Comparison of ENCODE assay signal across 8 cellular contexts in the genomic region with DNA sequence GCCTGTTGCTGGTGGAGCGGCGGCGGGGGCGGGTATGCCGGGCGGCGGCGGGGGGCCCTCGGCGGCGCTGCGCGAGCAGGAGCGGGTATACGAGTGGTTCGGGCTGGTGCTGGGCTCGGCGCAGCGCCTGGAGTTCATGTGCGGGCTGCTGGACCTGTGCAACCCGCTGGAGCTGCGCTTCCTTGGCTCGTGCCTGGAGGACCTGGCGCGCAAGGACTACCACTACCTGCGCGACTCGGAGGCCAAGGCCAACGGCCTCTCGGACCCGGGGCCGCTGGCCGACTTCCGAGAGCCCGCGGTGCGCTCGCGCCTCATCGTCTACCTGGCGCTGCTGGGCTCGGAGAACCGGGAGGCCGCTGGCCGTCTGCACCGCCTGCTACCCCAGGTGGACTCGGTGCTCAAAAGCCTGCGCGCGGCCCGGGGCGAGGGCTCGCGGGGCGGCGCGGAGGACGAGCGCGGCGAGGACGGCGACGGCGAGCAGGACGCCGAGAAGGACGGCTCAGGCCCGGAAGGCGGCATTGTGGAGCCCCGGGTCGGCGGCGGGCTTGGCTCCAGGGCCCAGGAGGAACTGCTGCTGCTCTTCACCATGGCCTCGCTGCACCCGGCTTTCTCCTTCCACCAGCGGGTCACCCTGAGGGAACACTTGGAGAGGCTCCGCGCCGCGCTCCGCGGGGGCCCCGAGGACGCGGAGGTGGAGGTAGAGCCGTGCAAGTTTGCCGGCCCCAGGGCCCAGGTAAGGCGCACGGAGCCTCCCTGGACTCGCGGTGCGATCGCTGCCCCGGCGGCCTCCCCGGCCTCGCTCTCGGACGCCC. TPM values are rescaled to one million over a fixed set of nuclear protein-coding genes. Genes with fewer than 3 reads are reported as not detected.
A peak's percentile ranks its signal among the peaks of the same experiment; 100 is the strongest.
DNase-seq lines count a peak whose midpoint lies in the region; ATAC-seq and TF ChIP-seq lines count a peak whose summit lies in the region.

No MANE protein-coding gene starts in this region.

- H3K27me3 Mint-ChIP-seq in Calu3 (ENCODE audit: unreplicated experiment), result no peaks in the 10 kb centered on the region
- no peaks in the 10 kb centered on the region for H3K27me3 Mint-ChIP-seq in activated naive CD4-positive, alpha-beta T cell treated with anti-CD3 and anti-CD28 coated beads, Interleukin-2, amount 50 U/mL, for 24 hours

- H3K4me1 ChIP-seq in SJSA1 (replicated peaks), result peaks cover 26% of the 10 kb centered on the region
- H3K4me1 ChIP-seq in ovary (ENCODE audit: insufficient read depth), result peaks cover 7% of the 10 kb centered on the region
- peaks cover 20% of the 10 kb centered on the region for H3K4me1 ChIP-seq in upper lobe of right lung

- no peak for TF ChIP-seq EP300 in ovary (IDR thresholded peaks at IDR 0.05)

- no peak for TF ChIP-seq POLR2A in ovary (IDR thresholded peaks at IDR 0.05)

- CTCF ChIA-PET in Calu3 (lab: Charles Lee), result interaction anchor here (0.6 to 3.2 kb wide), 5 partner anchors 38 to 190 kb away, joined by 3 to 9 read pairs (median 8); no protein-coding TSS in a partner anchor

- H3K27ac ChIP-seq in SJSA1, result no peak overlapping the region
- H3K27ac ChIP-seq in ovary, result peak overlapping the region; percentile 87 to 99
- peak overlapping the region; percentile 94 for H3K27ac ChIP-seq in upper lobe of right lung

- peaks cover 11% of the 10 kb centered on the region for H3K27me3 ChIP-seq in SJSA1 (replicated peaks)
- no peaks in the 10 kb centered on the region for H3K27me3 ChIP-seq in ovary
- H3K27me3 ChIP-seq in upper lobe of right lung, result no peaks in the 10 kb centered on the region

- peak overlapping the region; percentile 84 for H3K4me3 Mint-ChIP-seq in Calu3 (ENCODE audit: low read depth, unreplicated experiment)
- H3K4me3 Mint-ChIP-seq in activated naive CD4-positive, alpha-beta T cell treated with anti-CD3 and anti-CD28 coated beads, Interleukin-2, amount 50 U/mL, for 24 hours, result peak overlapping the region; percentile 95

- peak; percentile 33 for DNase-seq in Calu3
- peak; percentile 51 to 58 for DNase-seq in SJSA1 (ENCODE audit: low read depth in 1 of 2, low spot score in 2 of 2)
- peak in 40 of 42 donors; percentile 22 to 72 (median 48) for DNase-seq in head of caudate nucleus
- DNase-seq in ovary, result peak; percentile 48 to 77 (median 66)
- DNase-seq in upper lobe of right lung, result peak; percentile 81

- H3K27ac Mint-ChIP-seq in Calu3 (ENCODE audit: unreplicated experiment), result peak overlapping the region; percentile 97
- H3K27ac Mint-ChIP-seq in activated naive CD4-positive, alpha-beta T cell treated with anti-CD3 and anti-CD28 coated beads, Interleukin-2, amount 50 U/mL, for 24 hours, result peak overlapping the region; percentile 89

- no TSS peak for BruUV-seq in Calu3 (replicated peaks; lab: Mats Ljungman, UMichigan)

- TF ChIP-seq CTCF in Calu3 (IDR thresholded peaks at IDR 0.05; ENCODE audit: unreplicated experiment) (no peak), ovary (IDR thresholded peaks at IDR 0.05) (no peak), upper lobe of right lung (IDR thresholded peaks at IDR 0.05) (no peak)

- H3K4me1 Mint-ChIP-seq in Calu3 (ENCODE audit: low read depth, unreplicated experiment), result peaks cover 38% of the 10 kb centered on the region
- peaks cover 44% of the 10 kb centered on the region for H3K4me1 Mint-ChIP-seq in activated naive CD4-positive, alpha-beta T cell treated with anti-CD3 and anti-CD28 coated beads, Interleukin-2, amount 50 U/mL, for 24 hours

- H3K36me3 Mint-ChIP-seq in Calu3 (ENCODE audit: insufficient read depth, unreplicated experiment), result peaks cover 73% of the 10 kb centered on the region
- no peaks in the 10 kb centered on the region for H3K36me3 Mint-ChIP-seq in activated naive CD4-positive, alpha-beta T cell treated with anti-CD3 and anti-CD28 coated beads, Interleukin-2, amount 50 U/mL, for 24 hours

- peak overlapping the region; percentile 87 for H3K4me3 ChIP-seq in SJSA1
- H3K4me3 ChIP-seq in ovary, result peak overlapping the region; percentile 90
- peak overlapping the region; percentile 86 for H3K4me3 ChIP-seq in upper lobe of right lung

- peak; percentile 6 for ATAC-seq in HG03280 (IDR thresholded peaks at IDR 0.05; ENCODE audit: unreplicated experiment)
- ATAC-seq in upper lobe of right lung, result no peak
- no peak for ATAC-seq in HG03457 (IDR thresholded peaks at IDR 0.05; ENCODE audit: unreplicated experiment)

- H3K9me3 Mint-ChIP-seq in Calu3 (ENCODE audit: low read depth, unreplicated experiment), result no peaks in the 10 kb centered on the region
- no peaks in the 10 kb centered on the region for H3K9me3 Mint-ChIP-seq in activated naive CD4-positive, alpha-beta T cell treated with anti-CD3 and anti-CD28 coated beads, Interleukin-2, amount 50 U/mL, for 24 hours

- intact Hi-C loops in Calu3 (cut with micrococcal nuclease; ENCODE audit: unreplicated experiment) (no loop called here), head of caudate nucleus (cut with DNase I) (loop anchor here (5.0 to 10.0 kb wide), 2 partner anchors 193 to 339 kb away; partner anchors contain the start of genes PHLPP1, PIGN and RELCH), ovary (cut with DNase I) (loop anchor here in 2 of 4 donors (5.0 to 10.0 kb wide), 5 partner anchors 87 to 901 kb away; partner anchors contain the start of genes KDSR (in 1 of the 2), PHLPP1 (in 1 of the 2), PIGN (in 1 of the 2) and RELCH (in 1 of the 2)), upper lobe of right lung (cut with DNase I) (no loop called here)

- H3K9me3 ChIP-seq in SJSA1 (replicated peaks), result no peaks in the 10 kb centered on the region
- H3K9me3 ChIP-seq in ovary, result no peaks in the 10 kb centered on the region
- H3K9me3 ChIP-seq in upper lobe of right lung, result no peaks in the 10 kb centered on the region

- H3K36me3 ChIP-seq in SJSA1 (peaks cover 7% of the 10 kb centered on the region; the same call in 1 of the 2 replicates), ovary (no peaks in the 10 kb centered on the region), upper lobe of right lung (no peaks in the 10 kb centered on the region)

- 0 to 1% (median 0%) methylated on average over 44 to 100 of the region's 100 CpGs for WGBS in ovary, 3 donors

RNA-seq across cellular contexts. Expression of gene ZCCHC2, which starts 1.0 kb away (rescaled TPM):
- total RNA-seq in Calu3 (2022), result 43.5 and 61.4 TPM in 2 replicates
- 2.9 and 3.3 TPM in 2 replicates for total RNA-seq in SJSA1 (2014; rRNA removed; shearing (Covaris generic))
- total RNA-seq in ovary, result 10 to 100 TPM; 14.8 to 24.5 (median 22.3) TPM
- 10 to 100 TPM in 1 of 2 donors, 1 to 10 TPM in 1; 7.7 to 21.9 TPM for polyA plus RNA-seq in ovary
- total RNA-seq in upper lobe of right lung, result 36.6 TPM
